Comparison of ENCODE assay signal across 1 cellular context in the genomic region with DNA sequence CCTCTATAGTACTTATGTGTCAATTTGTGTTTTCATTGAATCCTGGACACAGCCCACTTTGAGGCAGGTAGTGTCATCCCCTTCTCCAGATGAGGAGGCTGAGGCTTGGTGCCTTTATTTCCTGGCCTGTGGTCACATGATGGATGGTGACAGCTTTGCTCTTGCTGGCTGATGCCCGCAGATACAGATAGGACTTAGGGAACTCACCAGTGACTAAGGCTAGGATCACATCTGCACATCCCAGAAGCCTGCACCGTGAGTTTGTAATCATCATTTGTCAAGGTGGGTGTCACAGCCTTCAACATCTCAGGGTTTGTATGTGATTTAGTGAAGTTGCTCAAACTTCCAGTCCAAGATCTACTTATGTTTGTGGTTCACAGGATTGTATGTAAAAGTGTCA.
TF ChIP-seq lines count a peak whose summit lies in the region.

No MANE protein-coding gene starts in this region.

TF ChIP-seq in K562, 482 proteins besides CTCF, POLR2A, EP300 and RAD21 (continued from another document):
- TF ChIP-seq, protein P1, sequence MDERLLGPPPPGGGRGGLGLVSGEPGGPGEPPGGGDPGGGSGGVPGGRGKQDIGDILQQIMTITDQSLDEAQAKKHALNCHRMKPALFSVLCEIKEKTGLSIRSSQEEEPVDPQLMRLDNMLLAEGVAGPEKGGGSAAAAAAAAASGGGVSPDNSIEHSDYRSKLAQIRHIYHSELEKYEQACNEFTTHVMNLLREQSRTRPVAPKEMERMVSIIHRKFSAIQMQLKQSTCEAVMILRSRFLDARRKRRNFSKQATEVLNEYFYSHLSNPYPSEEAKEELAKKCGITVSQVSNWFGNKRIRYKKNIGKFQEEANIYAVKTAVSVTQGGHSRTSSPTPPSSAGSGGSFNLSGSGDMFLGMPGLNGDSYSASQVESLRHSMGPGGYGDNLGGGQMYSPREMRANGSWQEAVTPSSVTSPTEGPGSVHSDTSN (CRISPR knock-in tag; IDR thresholded peaks at IDR 0.05; ENCODE audit: low read depth) = no peak
- TF ChIP-seq, protein P1 (tag; conservative IDR thresholded peaks at IDR 0.05; ENCODE audit: low read depth) = peak; percentile 94
- TF ChIP-seq, protein P2, sequence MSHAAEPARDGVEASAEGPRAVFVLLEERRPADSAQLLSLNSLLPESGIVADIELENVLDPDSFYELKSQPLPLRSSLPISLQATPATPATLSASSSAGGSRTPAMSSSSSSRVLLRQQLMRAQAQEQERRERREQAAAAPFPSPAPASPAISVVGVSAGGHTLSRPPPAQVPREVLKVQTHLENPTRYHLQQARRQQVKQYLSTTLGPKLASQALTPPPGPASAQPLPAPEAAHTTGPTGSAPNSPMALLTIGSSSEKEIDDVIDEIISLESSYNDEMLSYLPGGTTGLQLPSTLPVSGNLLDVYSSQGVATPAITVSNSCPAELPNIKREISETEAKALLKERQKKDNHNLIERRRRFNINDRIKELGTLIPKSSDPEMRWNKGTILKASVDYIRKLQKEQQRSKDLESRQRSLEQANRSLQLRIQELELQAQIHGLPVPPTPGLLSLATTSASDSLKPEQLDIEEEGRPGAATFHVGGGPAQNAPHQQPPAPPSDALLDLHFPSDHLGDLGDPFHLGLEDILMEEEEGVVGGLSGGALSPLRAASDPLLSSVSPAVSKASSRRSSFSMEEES (CRISPR knock-in tag; IDR thresholded peaks at IDR 0.05) = peak; percentile 66
- TF ChIP-seq, protein P3, sequence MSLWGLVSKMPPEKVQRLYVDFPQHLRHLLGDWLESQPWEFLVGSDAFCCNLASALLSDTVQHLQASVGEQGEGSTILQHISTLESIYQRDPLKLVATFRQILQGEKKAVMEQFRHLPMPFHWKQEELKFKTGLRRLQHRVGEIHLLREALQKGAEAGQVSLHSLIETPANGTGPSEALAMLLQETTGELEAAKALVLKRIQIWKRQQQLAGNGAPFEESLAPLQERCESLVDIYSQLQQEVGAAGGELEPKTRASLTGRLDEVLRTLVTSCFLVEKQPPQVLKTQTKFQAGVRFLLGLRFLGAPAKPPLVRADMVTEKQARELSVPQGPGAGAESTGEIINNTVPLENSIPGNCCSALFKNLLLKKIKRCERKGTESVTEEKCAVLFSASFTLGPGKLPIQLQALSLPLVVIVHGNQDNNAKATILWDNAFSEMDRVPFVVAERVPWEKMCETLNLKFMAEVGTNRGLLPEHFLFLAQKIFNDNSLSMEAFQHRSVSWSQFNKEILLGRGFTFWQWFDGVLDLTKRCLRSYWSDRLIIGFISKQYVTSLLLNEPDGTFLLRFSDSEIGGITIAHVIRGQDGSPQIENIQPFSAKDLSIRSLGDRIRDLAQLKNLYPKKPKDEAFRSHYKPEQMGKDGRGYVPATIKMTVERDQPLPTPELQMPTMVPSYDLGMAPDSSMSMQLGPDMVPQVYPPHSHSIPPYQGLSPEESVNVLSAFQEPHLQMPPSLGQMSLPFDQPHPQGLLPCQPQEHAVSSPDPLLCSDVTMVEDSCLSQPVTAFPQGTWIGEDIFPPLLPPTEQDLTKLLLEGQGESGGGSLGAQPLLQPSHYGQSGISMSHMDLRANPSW (CRISPR knock-in tag; IDR thresholded peaks at IDR 0.05) = no peak
- TF ChIP-seq, protein P4, sequence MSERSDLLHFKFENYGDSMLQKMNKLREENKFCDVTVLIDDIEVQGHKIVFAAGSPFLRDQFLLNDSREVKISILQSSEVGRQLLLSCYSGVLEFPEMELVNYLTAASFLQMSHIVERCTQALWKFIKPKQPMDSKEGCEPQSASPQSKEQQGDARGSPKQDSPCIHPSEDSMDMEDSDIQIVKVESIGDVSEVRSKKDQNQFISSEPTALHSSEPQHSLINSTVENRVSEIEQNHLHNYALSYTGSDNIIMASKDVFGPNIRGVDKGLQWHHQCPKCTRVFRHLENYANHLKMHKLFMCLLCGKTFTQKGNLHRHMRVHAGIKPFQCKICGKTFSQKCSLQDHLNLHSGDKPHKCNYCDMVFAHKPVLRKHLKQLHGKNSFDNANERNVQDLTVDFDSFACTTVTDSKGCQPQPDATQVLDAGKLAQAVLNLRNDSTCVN (CRISPR knock-in tag; IDR thresholded peaks at IDR 0.05) = no peak
- TF ChIP-seq CBFA2T3 (IDR thresholded peaks at IDR 0.05) = peak; percentile 45
